In the genomic region with DNA sequence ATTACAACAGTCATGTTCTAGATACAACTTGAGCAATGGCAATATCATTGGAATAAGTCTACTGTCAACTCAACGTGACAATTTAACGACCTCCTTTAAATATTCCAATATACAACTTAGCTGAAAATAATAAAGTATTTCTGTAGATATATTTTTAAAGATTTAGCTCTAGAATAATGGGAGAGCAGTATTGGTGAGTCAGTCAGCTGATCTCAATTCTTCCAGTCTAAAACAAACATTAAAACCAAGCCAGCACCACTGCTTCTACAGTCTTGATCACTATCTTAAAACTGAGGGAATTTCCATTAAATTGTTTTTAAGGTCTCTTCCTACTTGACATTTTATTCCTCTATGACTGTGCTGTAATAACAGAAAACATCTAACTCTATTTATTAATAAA, we compare ENCODE assay signal across 20 cellular contexts. TPM values are rescaled to one million over a fixed set of nuclear protein-coding genes. Genes with fewer than 3 reads are reported as not detected.
DNase-seq lines count a peak whose midpoint lies in the region; FAIRE-seq and TF ChIP-seq lines count a peak whose summit lies in the region.
"Had no signal": no experiment of that assay in that cellular context is flagged by ENCODE, and none has a peak within 500 bp of the region (broad histone marks: within the 10 kb centered on the region; RNA-seq: fewer than 3 reads in every experiment).

No MANE protein-coding gene starts in this region.

- no peaks in the 10 kb centered on the region for H3K27me3 Mint-ChIP-seq in activated CD4-positive, alpha-beta T cell treated with anti-CD3 and anti-CD28 coated beads, Interleukin-2, amount 10 ng/mL, durations not matched to agents 7 days and 5 days
- H3K27me3 Mint-ChIP-seq: natural killer cell treated with Interleukin-12 subunit alpha and Interleukin-12 subunit beta and Interleukin-15 and Interleukin-18, amount 100 ng/mL, for 72 hours had no signal

- FAIRE-seq in GM12892 (lab: Jason Lieb, UNC), result peak; percentile 61

- peaks cover 41% of the 10 kb centered on the region for H3K36me3 Mint-ChIP-seq in activated CD4-positive, alpha-beta T cell treated with anti-CD3 and anti-CD28 coated beads, Interleukin-2, amount 10 ng/mL, durations not matched to agents 7 days and 5 days (ENCODE audit: low read depth)

- H3K9me3 ChIP-seq in SK-N-SH (no peaks in the 10 kb centered on the region), osteoblast (ENCODE audit: low read depth, low read length) (no peaks in the 10 kb centered on the region), MM.1S (replicated peaks; ENCODE audit: insufficient read depth, low read length) (no peaks in the 10 kb centered on the region)
- H3K9me3 ChIP-seq: prostate gland, tibial nerve had no signal

- no peaks in the 10 kb centered on the region for H3K9me3 Mint-ChIP-seq in activated CD4-positive, alpha-beta T cell treated with anti-CD3 and anti-CD28 coated beads, Interleukin-2, amount 10 ng/mL, durations not matched to agents 7 days and 5 days
- H3K9me3 Mint-ChIP-seq: natural killer cell treated with Interleukin-12 subunit alpha and Interleukin-12 subunit beta and Interleukin-15 and Interleukin-18, amount 100 ng/mL, for 72 hours had no signal

- TF ChIP-seq CTCF in SK-N-SH (IDR thresholded peaks at IDR 0.05) (no peak), osteoblast (IDR thresholded peaks at IDR 0.05; ENCODE audit: extremely low read depth, low read depth, low read length) (no peak), MM.1S (IDR thresholded peaks at IDR 0.05; ENCODE audit: low read length) (no peak)

- TF ChIP-seq POLR2A in GM12892 (IDR thresholded peaks at IDR 0.05; ENCODE audit: low read depth, low read length), result no peak

- H3K4me1 ChIP-seq in SK-N-SH (ENCODE audit: control insufficient read depth in 1 of 2, insufficient read depth in 2 of 2, low read depth in 1 of 2, low read length in 1 of 2), result peaks cover 6 to 7% of the 10 kb centered on the region in 2 experiments; a peak in 2 of 4 replicates
- H3K4me1 ChIP-seq in osteoblast (ENCODE audit: insufficient read depth, low read length), result peaks cover 11% of the 10 kb centered on the region
- no peaks in the 10 kb centered on the region; the same call in 1 of the 2 replicates for H3K4me1 ChIP-seq in MM.1S (ENCODE audit: low read length)
- H3K4me1 ChIP-seq: prostate gland, tibial nerve had no signal

- POLR2A ChIA-PET in SK-N-SH (lab: Yijun Ruan, JAX), result no interaction called here
- POLR2A ChIA-PET in activated CD4-positive, alpha-beta T cell treated with anti-CD3 and anti-CD28 coated beads, Interleukin-2, amount 10 ng/mL, durations not matched to agents 7 days and 5 days (lab: Charles Lee), result no interaction called here

- H3K4me1 Mint-ChIP-seq in activated CD4-positive, alpha-beta T cell treated with anti-CD3 and anti-CD28 coated beads, Interleukin-2, amount 10 ng/mL, durations not matched to agents 7 days and 5 days, result peaks cover 13% of the 10 kb centered on the region

- H3K36me3 ChIP-seq in SK-N-SH (replicated peaks in 1 of 2; ENCODE audit: control insufficient read depth in 1 of 2, insufficient read depth in 2 of 2, low read length in 1 of 2), result peaks cover 15 to 42% of the 10 kb centered on the region in 2 experiments
- no peaks in the 10 kb centered on the region for H3K36me3 ChIP-seq in osteoblast (ENCODE audit: insufficient read depth, low read length)
- H3K36me3 ChIP-seq in MM.1S (replicated peaks; ENCODE audit: insufficient read depth, low read length), result no peaks in the 10 kb centered on the region
- H3K36me3 ChIP-seq: prostate gland had no signal

- H4K20me1 ChIP-seq in SK-N-SH (ENCODE audit: insufficient read depth), result no peaks in the 10 kb centered on the region
- H4K20me1 ChIP-seq in osteoblast (ENCODE audit: insufficient read depth, low read length), result peaks cover 3% of the 10 kb centered on the region
- H4K20me1 ChIP-seq in MM.1S (ENCODE audit: insufficient read depth, low read length), result no peaks in the 10 kb centered on the region

- H2AFZ ChIP-seq in SK-N-SH (ENCODE audit: low read depth), result no peak overlapping the region
- H2AFZ ChIP-seq in osteoblast (ENCODE audit: low read length), result no peak overlapping the region
- no peak overlapping the region for H2AFZ ChIP-seq in MM.1S (ENCODE audit: low read length)

- H3K9me2 ChIP-seq in SK-N-SH, result no peaks in the 10 kb centered on the region
- H3K9me2 ChIP-seq in MM.1S (replicated peaks; ENCODE audit: insufficient read depth, low read length), result no peaks in the 10 kb centered on the region

- peak overlapping the region in 1 of 2 experiments; percentile 65; a peak in 2 of 4 replicates for H3K27ac ChIP-seq in SK-N-SH (ENCODE audit: low read depth in 2 of 2, low read length in 1 of 2)
- no peak overlapping the region for H3K27ac ChIP-seq in osteoblast (ENCODE audit: low read depth, low read length)
- H3K27ac ChIP-seq in MM.1S (ENCODE audit: low read length), result no peak overlapping the region
- H3K27ac ChIP-seq: prostate gland, tibial nerve, VCaP had no signal

- H3K4me2 ChIP-seq in SK-N-SH, result peak overlapping the region; percentile 34; the same call in 1 of the 2 replicates
- H3K4me2 ChIP-seq in osteoblast (ENCODE audit: insufficient read depth, low read length), result no peak overlapping the region
- H3K4me2 ChIP-seq in MM.1S (ENCODE audit: low read depth, low read length), result no peak overlapping the region

- H3F3A ChIP-seq in SK-N-SH (replicated peaks; ENCODE audit: insufficient read depth) (peaks cover 20% of the 10 kb centered on the region), MM.1S (ENCODE audit: insufficient read depth, low read length) (no peaks in the 10 kb centered on the region)

- no peak overlapping the region for H3K4me3 Mint-ChIP-seq in activated CD4-positive, alpha-beta T cell treated with anti-CD3 and anti-CD28 coated beads, Interleukin-2, amount 10 ng/mL, durations not matched to agents 7 days and 5 days
- H3K4me3 Mint-ChIP-seq: natural killer cell treated with Interleukin-12 subunit alpha and Interleukin-12 subunit beta and Interleukin-15 and Interleukin-18, amount 100 ng/mL, for 72 hours had no signal

- no peak for TF ChIP-seq EP300 in SK-N-SH (IDR thresholded peaks at IDR 0.05; ENCODE audit: borderline replicate concordance in 1 of 2, low read depth in 1 of 2, low read length in 1 of 2)

- DNase-seq in GM12892 (ENCODE audit: insufficient read length) (no peak), SK-N-SH (peak; percentile 15), fibroblast of peridontal ligament (ENCODE audit: extremely low read depth) (peak; percentile 37), osteoblast (ENCODE audit: insufficient read length, low spot score, missing footprints) (peak; percentile 54), MM.1S (no peak), SHP77 treated with DMSO at 0.1 percent for 48 hours (lab: John Stamatoyannopoulos, UW) (no peak)
- no peak for DNase-seq in activated CD4-positive, alpha-beta T cell treated with anti-CD3 and anti-CD28 coated beads, Interleukin-2, amount 10 ng/mL, durations not matched to agents 7 days and 5 days
- DNase-seq: activated CD4-positive, alpha-beta T cell treated with anti-CD3 and anti-CD28 coated beads, Interleukin-2, amount 50 U/mL, for 48 hours; anterior cingulate cortex; cerebellar nuclear complex; effector CD8-positive, alpha-beta T cell; midbrain; SHP77; stimulated activated CD4-positive, alpha-beta T cell treated with anti-CD3 and anti-CD28 coated beads, Interleukin-1b, Interleukin-23, amount 100 ng/mL, for 48 hours; stimulated activated naive CD4-positive, alpha-beta T cell; T-helper 1 cell had no signal

- peaks cover 50% of the 10 kb centered on the region for H3K79me2 ChIP-seq in SK-N-SH (ENCODE audit: insufficient read depth)
- H3K79me2 ChIP-seq in osteoblast (ENCODE audit: insufficient read depth, low read length), result peaks cover 34% of the 10 kb centered on the region
- H3K79me2 ChIP-seq in MM.1S (ENCODE audit: low read length), result peaks cover 17% of the 10 kb centered on the region

- TF ChIP-seq RAD21 in SK-N-SH (IDR thresholded peaks at IDR 0.05; ENCODE audit: low read length), result no peak

- CTCF ChIA-PET in SK-N-SH (lab: Yijun Ruan, JAX), result interaction anchor here (1.2 to 1.6 kb wide), 2 partner anchors 38 to 1015 kb away, joined by 3 read pairs; partner anchors contain the start of gene NOL7
- CTCF ChIA-PET in activated CD4-positive, alpha-beta T cell treated with anti-CD3 and anti-CD28 coated beads, Interleukin-2, amount 10 ng/mL, durations not matched to agents 7 days and 5 days (lab: Charles Lee), result interaction anchor here (1.0 to 1.8 kb wide), 2 partner anchors 13 to 17 kb away, joined by 3 to 5 read pairs; no protein-coding TSS in a partner anchor

- no peaks in the 10 kb centered on the region for H3K27me3 ChIP-seq in SK-N-SH (ENCODE audit: insufficient read depth)
- H3K27me3 ChIP-seq in osteoblast (ENCODE audit: insufficient read depth, low read length), result no peaks in the 10 kb centered on the region
- no peaks in the 10 kb centered on the region for H3K27me3 ChIP-seq in MM.1S (replicated peaks; ENCODE audit: insufficient read depth, low read length)
- H3K27me3 ChIP-seq: tibial nerve had no signal

- H3K9ac ChIP-seq in SK-N-SH (no peak overlapping the region), MM.1S (ENCODE audit: low read length) (no peak overlapping the region)

- H3K4me3 ChIP-seq in SK-N-SH (ENCODE audit: low read depth in 2 of 2, low read length in 1 of 2), result no peak overlapping the region
- no peak overlapping the region for H3K4me3 ChIP-seq in osteoblast (ENCODE audit: insufficient read depth, low read length)
- H3K4me3 ChIP-seq in MM.1S (ENCODE audit: low read length), result no peak overlapping the region
- H3K4me3 ChIP-seq: prostate gland, tibial nerve had no signal

- no peak overlapping the region for H3K27ac Mint-ChIP-seq in activated CD4-positive, alpha-beta T cell treated with anti-CD3 and anti-CD28 coated beads, Interleukin-2, amount 10 ng/mL, durations not matched to agents 7 days and 5 days
- H3K27ac Mint-ChIP-seq: natural killer cell treated with Interleukin-12 subunit alpha and Interleukin-12 subunit beta and Interleukin-15 and Interleukin-18, amount 100 ng/mL, for 72 hours had no signal

- WGBS in SK-N-SH (ENCODE audit: low lambda C conversion rate), result 93% methylated on average over 2 of the region's 2 CpGs

RNA-seq across cellular contexts. Expression of gene NOL7, which starts 38.2 kb away (rescaled TPM):
- polyA plus RNA-seq in GM12892 (2012; ENCODE audit: missing spikeins), result 70.2 TPM
- 75.7 and 103 TPM in 2 replicates for polyA plus RNA-seq in SK-N-SH (2012; rRNA removed)
- polyA plus RNA-seq in SK-N-SH (2012; cell fraction: cytosol; rRNA removed), result 114 and 122 TPM in 2 replicates
- polyA plus RNA-seq in SK-N-SH (2012; cell fraction: nucleus; rRNA removed), result 44.5 and 67.5 TPM in 2 replicates
- 43.0 and 44.9 TPM in 2 replicates for total RNA-seq in osteoblast
- 10 to 100 TPM; 53.5 to 57.7 TPM for total RNA-seq in activated CD4-positive, alpha-beta T cell treated with anti-CD3 and anti-CD28 coated beads, Interleukin-2, amount 10 ng/mL, durations not matched to agents 7 days and 5 days

RNA-seq across cellular contexts. Expression of gene RANBP9, which starts 58.3 kb away (rescaled TPM):
- 23.9 TPM for polyA plus RNA-seq in GM12892 (2012; ENCODE audit: missing spikeins)
- 19.9 and 20.4 TPM in 2 replicates for polyA plus RNA-seq in SK-N-SH (2012; rRNA removed)
- polyA plus RNA-seq in SK-N-SH (2012; cell fraction: cytosol; rRNA removed), result 27.5 and 31.5 TPM in 2 replicates
- polyA plus RNA-seq in SK-N-SH (2012; cell fraction: nucleus; rRNA removed), result 14.6 and 34.6 TPM in 2 replicates
- 53.9 and 55.1 TPM in 2 replicates for total RNA-seq in osteoblast
- total RNA-seq in activated CD4-positive, alpha-beta T cell treated with anti-CD3 and anti-CD28 coated beads, Interleukin-2, amount 10 ng/mL, durations not matched to agents 7 days and 5 days, result 10 to 100 TPM; 51.1 to 56.1 TPM

Comparison
In these comparisons a context has a peak if more than half of its experiments do, and no peak if none do; other contexts are left out.
1. DNase-seq: peak in SK-N-SH (single experiment), fibroblast of peridontal ligament (single experiment) and osteoblast (single experiment); none in GM12892 (single experiment), MM.1S (single experiment), activated CD4-positive, alpha-beta T cell treated with anti-CD3 and anti-CD28 coated beads, Interleukin-2, amount 10 ng/mL, durations not matched to agents 7 days and 5 days (single experiment) and SHP77 treated with DMSO at 0.1 percent for 48 hours (single experiment).